ENCODE assay signal across 11 cellular contexts in the genomic region with DNA sequence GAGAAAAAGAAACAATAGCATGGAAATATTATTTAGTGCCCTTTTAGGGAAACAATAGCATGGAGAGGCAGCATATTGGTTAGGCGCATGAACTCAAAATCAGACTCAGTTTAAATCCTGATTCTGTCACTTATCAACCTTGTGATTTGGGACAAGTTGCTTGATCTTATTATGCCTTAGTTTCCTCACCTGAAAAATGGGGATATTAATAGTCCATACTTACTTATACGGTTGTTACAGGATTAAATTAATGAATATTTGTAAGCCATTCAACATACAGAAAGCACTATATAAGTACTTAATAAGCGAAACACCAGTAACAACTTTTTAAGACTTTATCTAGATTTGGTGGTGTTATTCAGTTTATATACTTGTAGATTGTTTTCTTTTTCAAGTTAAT. TPM values are rescaled to one million over a fixed set of nuclear protein-coding genes. Genes with fewer than 3 reads are reported as not detected.
DNase-seq lines count a peak whose midpoint lies in the region; ATAC-seq and TF ChIP-seq lines count a peak whose summit lies in the region.
"Had no signal": no experiment of that assay in that cellular context is flagged by ENCODE, and none has a peak within 500 bp of the region (broad histone marks: within the 10 kb centered on the region; RNA-seq: fewer than 3 reads in every experiment).

No MANE protein-coding gene starts in this region.

- H3K9me3 ChIP-seq in heart left ventricle (no peaks in the 10 kb centered on the region), right lobe of liver (no peaks in the 10 kb centered on the region), upper lobe of left lung (no peaks in the 10 kb centered on the region)

- no peak for TF ChIP-seq EP300 in upper lobe of left lung (IDR thresholded peaks at IDR 0.05)

- H3K36me3 ChIP-seq in heart left ventricle (peaks cover 0 to 26% (median 8%) of the 10 kb centered on the region in 9 donors), right lobe of liver (peaks cover 0 to 7% (median 0%) of the 10 kb centered on the region in 4 donors), upper lobe of left lung (peaks cover 0 to 14% (median 6%) of the 10 kb centered on the region in 4 donors)

- peak overlapping the region in 9 of 12 donors; percentile 75 to 96 (median 89) for H3K4me3 ChIP-seq in heart left ventricle
- H3K4me3 ChIP-seq in right lobe of liver: peak overlapping the region in 2 of 3 donors; percentile 95
- H3K4me3 ChIP-seq in upper lobe of left lung: peak overlapping the region in 3 of 4 donors; percentile 65 to 96 (median 82)

- no peak for TF ChIP-seq CTCF in heart left ventricle (IDR thresholded peaks at IDR 0.05)
- TF ChIP-seq CTCF in right lobe of liver (IDR thresholded peaks at IDR 0.05): no peak
- no peak for TF ChIP-seq CTCF in upper lobe of left lung (IDR thresholded peaks at IDR 0.05)

- no peaks in the 10 kb centered on the region for H3K9me3 Mint-ChIP-seq in activated T-helper 17 cell treated with anti-CD3 and anti-CD28 coated beads, Interleukin-2, amount 50 U/mL, for 72 hours

- DNase-seq in heart left ventricle (no peak), left ventricle myocardium superior (no peak), right lobe of liver (no peak), upper lobe of left lung (no peak), SIG-M5 treated with dmso at 0.1 percent for 504 hours (lab: John Stamatoyannopoulos, UW; ENCODE audit: unreplicated experiment) (no peak)
- DNase-seq: activated CD4-positive, alpha-beta T cell treated with anti-CD3 and anti-CD28 coated beads, Interleukin-2, amount 50 U/mL, for 4 hours; head of caudate nucleus; NCI-H1105 had no signal

- TF ChIP-seq POLR2A in heart left ventricle (IDR thresholded peaks at IDR 0.05) (no peak), right lobe of liver (IDR thresholded peaks at IDR 0.05) (no peak), upper lobe of left lung (IDR thresholded peaks at IDR 0.05) (no peak)

- peak overlapping the region; percentile 88 for H3K27ac Mint-ChIP-seq in activated T-helper 17 cell treated with anti-CD3 and anti-CD28 coated beads, Interleukin-2, amount 50 U/mL, for 72 hours

- peak overlapping the region; percentile 94 for H3K4me3 Mint-ChIP-seq in activated T-helper 17 cell treated with anti-CD3 and anti-CD28 coated beads, Interleukin-2, amount 50 U/mL, for 72 hours

- peaks cover 27% of the 10 kb centered on the region for H3K36me3 Mint-ChIP-seq in activated T-helper 17 cell treated with anti-CD3 and anti-CD28 coated beads, Interleukin-2, amount 50 U/mL, for 72 hours (ENCODE audit: low read depth)

- peaks cover 30% of the 10 kb centered on the region for H3K4me1 Mint-ChIP-seq in activated T-helper 17 cell treated with anti-CD3 and anti-CD28 coated beads, Interleukin-2, amount 50 U/mL, for 72 hours

- 54 to 89% (median 67%) methylated on average over 3 of the region's 3 CpGs for WGBS in heart left ventricle, 4 donors
- WGBS in right lobe of liver (ENCODE audit: insufficient coverage, low coverage, low lambda C conversion rate, missing lambda C conversion rate): 97% methylated on average over 3 of the region's 3 CpGs
- 57 to 71% methylated on average over 3 of the region's 3 CpGs for WGBS in upper lobe of left lung, 2 donors

- no peak for ATAC-seq in heart left ventricle
- no peak for ATAC-seq in left ventricle myocardium superior
- no peak for ATAC-seq in activated T-helper 17 cell treated with anti-CD3 and anti-CD28 coated beads, Interleukin-2, amount 50 U/mL, for 72 hours (replicated peaks)
- ATAC-seq in right lobe of liver: no peak
- ATAC-seq in upper lobe of left lung (ENCODE audit: low FRiP score in 2 of 2): no peak
- no peak for ATAC-seq in HG03280 (IDR thresholded peaks at IDR 0.05; ENCODE audit: unreplicated experiment)
- no peak for ATAC-seq in GM18867 (IDR thresholded peaks at IDR 0.05; ENCODE audit: unreplicated experiment)

- peaks cover 2 to 39% (median 29%) of the 10 kb centered on the region in 12 donors for H3K4me1 ChIP-seq in heart left ventricle
- peaks cover 0 to 16% (median 0%) of the 10 kb centered on the region in 4 donors for H3K4me1 ChIP-seq in right lobe of liver
- peaks cover 22 to 35% (median 26%) of the 10 kb centered on the region in 4 donors for H3K4me1 ChIP-seq in upper lobe of left lung

- intact Hi-C loops in heart left ventricle (cut with DNase I) (loop anchor here in 1 of 10 donors (10.0 kb wide), 1 partner anchor 578 kb away; the partner anchor contains the start of gene SMG7), left ventricle myocardium superior (cut with micrococcal nuclease) (no loop called here), right lobe of liver (cut with DNase I) (no loop called here)

- H3K27me3 Mint-ChIP-seq in activated T-helper 17 cell treated with anti-CD3 and anti-CD28 coated beads, Interleukin-2, amount 50 U/mL, for 72 hours: peaks cover 12% of the 10 kb centered on the region

- H3K27me3 ChIP-seq in heart left ventricle: no peaks in the 10 kb centered on the region
- H3K27me3 ChIP-seq in right lobe of liver: no peaks in the 10 kb centered on the region
- no peaks in the 10 kb centered on the region for H3K27me3 ChIP-seq in upper lobe of left lung

- H3K27ac ChIP-seq in heart left ventricle (peak overlapping the region in 2 of 12 donors; percentile 88 to 92), right lobe of liver (no peak overlapping the region), upper lobe of left lung (peak overlapping the region in 2 of 4 donors; percentile 92 to 93)

RNA-seq across cellular contexts. Expression of gene TSEN15, which starts 1.2 kb away (rescaled TPM):
- total RNA-seq in heart left ventricle (10 to 100 TPM; 23.5 to 32.3 (median 26.4) TPM), left ventricle myocardium superior (27.2 TPM), right lobe of liver (10 to 100 TPM in 5 of 6 experiments, 1 to 10 TPM in 1; 9.6 to 17.1 (median 11.3) TPM), upper lobe of left lung (10 to 100 TPM; 25.0 to 39.9 (median 27.3) TPM)
- polyA plus RNA-seq in heart left ventricle: 10 to 100 TPM; 24.5 to 27.3 TPM
- total RNA-seq in activated T-helper 17 cell treated with anti-CD3 and anti-CD28 coated beads, Interleukin-2, amount 50 U/mL, for 72 hours: 10 to 100 TPM in 1 of 2 donors, 1 to 10 TPM in 1; 8.0 to 20.9 TPM

RNA-seq across cellular contexts. Expression of gene COLGALT2, which starts 15.2 kb away (rescaled TPM):
- total RNA-seq in heart left ventricle (10 to 100 TPM in 1 of 9 donors, 1 to 10 TPM in 8; 3.1 to 10.3 (median 5.3) TPM), left ventricle myocardium superior (5.4 TPM), right lobe of liver (under 1 TPM in 5 of 6 experiments, not detected in 1; 0.04 to 0.20 (median 0.17) TPM), upper lobe of left lung (1 to 10 TPM; 1.0 to 4.1 (median 2.9) TPM)
- polyA plus RNA-seq in heart left ventricle: 1 to 10 TPM; 1.2 to 1.4 TPM
- 1 to 10 TPM in 1 of 2 donors, under 1 TPM in 1; 0.35 to 1.5 TPM for total RNA-seq in activated T-helper 17 cell treated with anti-CD3 and anti-CD28 coated beads, Interleukin-2, amount 50 U/mL, for 72 hours
